Comparison of ENCODE assay signal across 1 cellular context in genomic region chr7:33873518-33873917, GRCh38.
TF ChIP-seq lines count a peak whose summit lies in the region.

No MANE protein-coding gene starts in this region.

TF ChIP-seq in SK-N-SH treated with all-trans-retinoic acid at 6 μM for 48 hours, 23 proteins besides CTCF, POLR2A, EP300 and RAD21 (continued from another document):
- no peak for TF ChIP-seq TSHZ2 (CRISPR knock-in tag; IDR thresholded peaks at IDR 0.05)
- TF ChIP-seq CREB5 (CRISPR knock-in tag; IDR thresholded peaks at IDR 0.05; ENCODE audit: low read depth), result no peak
- TF ChIP-seq CSDC2 (CRISPR knock-in tag; IDR thresholded peaks at IDR 0.05), result no peak
- TF ChIP-seq PPARA (CRISPR knock-in tag; IDR thresholded peaks at IDR 0.05; ENCODE audit: borderline replicate concordance), result no peak
- no peak for TF ChIP-seq ZFP30 (CRISPR knock-in tag; IDR thresholded peaks at IDR 0.05)
- TF ChIP-seq ISL1 (CRISPR knock-in tag; IDR thresholded peaks at IDR 0.05), result no peak
- TF ChIP-seq TOX (CRISPR knock-in tag; IDR thresholded peaks at IDR 0.05; ENCODE audit: borderline replicate concordance), result no peak
- no peak for TF ChIP-seq ZNF8 (CRISPR knock-in tag; IDR thresholded peaks at IDR 0.05)
- TF ChIP-seq CSRNP3 (CRISPR knock-in tag; IDR thresholded peaks at IDR 0.05), result no peak
